1 cellular context compared by ENCODE assay signal in genomic region chr7:155287229-155287935, GRCh38.
TF ChIP-seq lines count a peak whose summit lies in the region.

No MANE protein-coding gene starts in this region.

TF ChIP-seq in K562, 482 proteins besides CTCF, POLR2A, EP300 and RAD21:
- TF ChIP-seq, protein P1, sequence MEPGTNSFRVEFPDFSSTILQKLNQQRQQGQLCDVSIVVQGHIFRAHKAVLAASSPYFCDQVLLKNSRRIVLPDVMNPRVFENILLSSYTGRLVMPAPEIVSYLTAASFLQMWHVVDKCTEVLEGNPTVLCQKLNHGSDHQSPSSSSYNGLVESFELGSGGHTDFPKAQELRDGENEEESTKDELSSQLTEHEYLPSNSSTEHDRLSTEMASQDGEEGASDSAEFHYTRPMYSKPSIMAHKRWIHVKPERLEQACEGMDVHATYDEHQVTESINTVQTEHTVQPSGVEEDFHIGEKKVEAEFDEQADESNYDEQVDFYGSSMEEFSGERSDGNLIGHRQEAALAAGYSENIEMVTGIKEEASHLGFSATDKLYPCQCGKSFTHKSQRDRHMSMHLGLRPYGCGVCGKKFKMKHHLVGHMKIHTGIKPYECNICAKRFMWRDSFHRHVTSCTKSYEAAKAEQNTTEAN (CRISPR knock-in tag; IDR thresholded peaks at IDR 0.05) = no peak
- peak; percentile 64; the same call in 1 of the 2 replicates for TF ChIP-seq SPI1 (IDR thresholded peaks at IDR 0.05; ENCODE audit: borderline replicate concordance, low read depth, low read length)
- peak; percentile 10; the same call in 1 of the 2 replicates for TF ChIP-seq THAP12 (CRISPR knock-in tag; IDR thresholded peaks at IDR 0.05)
TF ChIP-seq in K562: peak in this region for 2.
